8 cellular contexts compared by ENCODE assay signal in genomic region chr2:37653805-37654378, GRCh38. TPM values are rescaled to one million over a fixed set of nuclear protein-coding genes. Genes with fewer than 3 reads are reported as not detected.
DNase-seq lines count a peak whose midpoint lies in the region; ATAC-seq and TF ChIP-seq lines count a peak whose summit lies in the region.

No MANE protein-coding gene starts in this region.

- TF ChIP-seq CTCF in coronary artery (IDR thresholded peaks at IDR 0.05) (no peak), natural killer cell (IDR thresholded peaks at IDR 0.05) (no peak)

- no peaks in the 10 kb centered on the region for H3K27me3 Mint-ChIP-seq in activated CD4-positive, alpha-beta T cell treated with anti-CD3 and anti-CD28 coated beads, Interleukin-2, amount 10 ng/mL, durations not matched to agents 24 days and 14 days
- no peaks in the 10 kb centered on the region for H3K27me3 Mint-ChIP-seq in natural killer cell (ENCODE audit: low read depth in 2 of 2)

- H3K9me3 Mint-ChIP-seq in activated CD4-positive, alpha-beta T cell treated with anti-CD3 and anti-CD28 coated beads, Interleukin-2, amount 10 ng/mL, durations not matched to agents 24 days and 14 days = no peaks in the 10 kb centered on the region
- H3K9me3 Mint-ChIP-seq in natural killer cell = no peaks in the 10 kb centered on the region

- DNase-seq in activated CD4-positive, alpha-beta T cell treated with anti-CD3 and anti-CD28 coated beads, Interleukin-2, amount 10 ng/mL, durations not matched to agents 24 days and 14 days = peak; percentile 62
- no peak for DNase-seq in activated CD4-positive, alpha-beta T cell treated with anti-CD3 and anti-CD28 coated beads, Interleukin-2, amount 50 U/mL, for 1 hour
- DNase-seq in NCI-H2171 treated with DMSO at 0.1 percent for 48 hours (lab: John Stamatoyannopoulos, UW) = peak; percentile 82
- peak; percentile 80 for DNase-seq in coronary artery (ENCODE audit: low spot score)
- no peak for DNase-seq in natural killer cell
- DNase-seq in epidermal melanocyte (ENCODE audit: insufficient read length, low spot score) = no peak
- no peak for DNase-seq in cerebellum (ENCODE audit: low spot score)

- H3K4me3 ChIP-seq in coronary artery = peak overlapping the region; percentile 51

- intact Hi-C loops in activated CD4-positive, alpha-beta T cell treated with anti-CD3 and anti-CD28 coated beads, Interleukin-2, amount 10 ng/mL, durations not matched to agents 24 days and 14 days (cut with micrococcal nuclease) = no loop called here
- intact Hi-C loops in natural killer cell (cut with micrococcal nuclease) = no loop called here

- ATAC-seq in HG02642 (IDR thresholded peaks at IDR 0.05; ENCODE audit: poor library complexity, unreplicated experiment) = peak; percentile 44
- peak; percentile 27 to 53 (median 30) for ATAC-seq in natural killer cell

- peak overlapping the region; percentile 24 for H3K4me3 Mint-ChIP-seq in activated CD4-positive, alpha-beta T cell treated with anti-CD3 and anti-CD28 coated beads, Interleukin-2, amount 10 ng/mL, durations not matched to agents 24 days and 14 days
- H3K4me3 Mint-ChIP-seq in natural killer cell = peak overlapping the region; percentile 45

- peaks cover 27% of the 10 kb centered on the region for H3K36me3 Mint-ChIP-seq in activated CD4-positive, alpha-beta T cell treated with anti-CD3 and anti-CD28 coated beads, Interleukin-2, amount 10 ng/mL, durations not matched to agents 24 days and 14 days (ENCODE audit: low read depth)
- H3K36me3 Mint-ChIP-seq in natural killer cell = no peaks in the 10 kb centered on the region

- peak overlapping the region; percentile 43 for H3K27ac Mint-ChIP-seq in activated CD4-positive, alpha-beta T cell treated with anti-CD3 and anti-CD28 coated beads, Interleukin-2, amount 10 ng/mL, durations not matched to agents 24 days and 14 days
- peak overlapping the region; percentile 91 to 96 for H3K27ac Mint-ChIP-seq in natural killer cell

- peak overlapping the region; percentile 57 to 89 for H3K27ac ChIP-seq in coronary artery

- peaks cover 54% of the 10 kb centered on the region for H3K4me1 Mint-ChIP-seq in activated CD4-positive, alpha-beta T cell treated with anti-CD3 and anti-CD28 coated beads, Interleukin-2, amount 10 ng/mL, durations not matched to agents 24 days and 14 days
- peaks cover 93 to 98% of the 10 kb centered on the region in 2 donors for H3K4me1 Mint-ChIP-seq in natural killer cell

RNA-seq across cellular contexts. Expression of gene CDC42EP3, which starts 17.6 kb away (rescaled TPM):
- 10.9 and 12.8 TPM in 2 replicates for total RNA-seq in activated CD4-positive, alpha-beta T cell treated with anti-CD3 and anti-CD28 coated beads, Interleukin-2, amount 10 ng/mL, durations not matched to agents 24 days and 14 days
- total RNA-seq in natural killer cell (100 to 1,000 TPM in 1 of 3 donors, 10 to 100 TPM in 2; 73.9 to 105 (median 84.6) TPM), cerebellum (14.7 TPM)

Comparison
In these comparisons a context has a peak if more than half of its experiments do, and no peak if none do; other contexts are left out.
1. DNase-seq: peak in activated CD4-positive, alpha-beta T cell treated with anti-CD3 and anti-CD28 coated beads, Interleukin-2, amount 10 ng/mL, durations not matched to agents 24 days and 14 days (single experiment), NCI-H2171 treated with DMSO at 0.1 percent for 48 hours (single experiment) and coronary artery (single experiment); none in activated CD4-positive, alpha-beta T cell treated with anti-CD3 and anti-CD28 coated beads, Interleukin-2, amount 50 U/mL, for 1 hour (single experiment), natural killer cell (single experiment), epidermal melanocyte (single experiment) and cerebellum (single experiment).